Comparison of ENCODE assay signal across 1 cellular context in the genomic region with DNA sequence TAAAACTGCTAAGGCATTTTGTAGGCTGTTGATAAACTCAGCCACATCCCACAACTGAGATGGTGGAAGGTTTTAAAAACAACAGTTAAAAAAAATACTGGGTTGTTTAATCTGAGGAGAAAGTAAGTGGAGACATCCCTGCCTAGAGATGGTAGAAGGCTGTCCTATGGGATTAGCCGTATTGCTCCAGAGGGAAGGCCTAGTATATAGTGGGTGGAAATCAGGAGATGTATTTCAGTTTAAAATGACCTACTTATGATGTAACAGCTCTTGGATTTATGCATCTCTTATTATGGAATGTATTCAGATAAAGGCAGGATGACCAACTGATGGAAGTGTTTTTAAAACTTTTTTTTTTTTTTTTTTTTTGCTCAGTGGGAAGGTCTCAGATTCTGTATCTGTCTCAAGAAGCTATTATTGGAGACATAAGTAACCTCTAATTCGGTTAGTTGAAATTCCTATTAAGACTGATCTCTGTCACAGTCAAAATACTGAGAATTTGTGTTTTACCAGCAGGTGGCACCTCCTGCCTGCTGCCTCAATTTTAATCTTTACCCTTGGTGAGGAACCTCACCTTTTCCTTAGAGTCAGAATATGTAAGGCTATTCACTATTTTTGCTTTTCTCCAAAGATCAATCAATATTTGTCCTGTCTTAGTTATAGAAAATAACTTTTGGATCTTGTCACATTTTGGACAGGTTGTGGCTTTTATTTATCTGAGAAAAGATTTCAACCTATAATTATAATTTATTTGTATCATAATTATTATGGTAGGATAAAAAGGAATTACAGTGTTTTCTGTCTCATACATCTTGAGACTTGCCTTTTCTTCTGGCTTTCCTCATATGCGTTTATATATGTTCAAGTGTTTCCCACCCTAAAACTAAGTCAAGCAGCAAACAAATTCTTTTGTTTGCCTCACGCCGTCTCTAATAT.
TF ChIP-seq lines count a peak whose summit lies in the region.

No MANE protein-coding gene starts in this region.

TF ChIP-seq in H1, 55 proteins besides CTCF, POLR2A, EP300 and RAD21 (continued from another document):
- TF ChIP-seq, protein P1, sequence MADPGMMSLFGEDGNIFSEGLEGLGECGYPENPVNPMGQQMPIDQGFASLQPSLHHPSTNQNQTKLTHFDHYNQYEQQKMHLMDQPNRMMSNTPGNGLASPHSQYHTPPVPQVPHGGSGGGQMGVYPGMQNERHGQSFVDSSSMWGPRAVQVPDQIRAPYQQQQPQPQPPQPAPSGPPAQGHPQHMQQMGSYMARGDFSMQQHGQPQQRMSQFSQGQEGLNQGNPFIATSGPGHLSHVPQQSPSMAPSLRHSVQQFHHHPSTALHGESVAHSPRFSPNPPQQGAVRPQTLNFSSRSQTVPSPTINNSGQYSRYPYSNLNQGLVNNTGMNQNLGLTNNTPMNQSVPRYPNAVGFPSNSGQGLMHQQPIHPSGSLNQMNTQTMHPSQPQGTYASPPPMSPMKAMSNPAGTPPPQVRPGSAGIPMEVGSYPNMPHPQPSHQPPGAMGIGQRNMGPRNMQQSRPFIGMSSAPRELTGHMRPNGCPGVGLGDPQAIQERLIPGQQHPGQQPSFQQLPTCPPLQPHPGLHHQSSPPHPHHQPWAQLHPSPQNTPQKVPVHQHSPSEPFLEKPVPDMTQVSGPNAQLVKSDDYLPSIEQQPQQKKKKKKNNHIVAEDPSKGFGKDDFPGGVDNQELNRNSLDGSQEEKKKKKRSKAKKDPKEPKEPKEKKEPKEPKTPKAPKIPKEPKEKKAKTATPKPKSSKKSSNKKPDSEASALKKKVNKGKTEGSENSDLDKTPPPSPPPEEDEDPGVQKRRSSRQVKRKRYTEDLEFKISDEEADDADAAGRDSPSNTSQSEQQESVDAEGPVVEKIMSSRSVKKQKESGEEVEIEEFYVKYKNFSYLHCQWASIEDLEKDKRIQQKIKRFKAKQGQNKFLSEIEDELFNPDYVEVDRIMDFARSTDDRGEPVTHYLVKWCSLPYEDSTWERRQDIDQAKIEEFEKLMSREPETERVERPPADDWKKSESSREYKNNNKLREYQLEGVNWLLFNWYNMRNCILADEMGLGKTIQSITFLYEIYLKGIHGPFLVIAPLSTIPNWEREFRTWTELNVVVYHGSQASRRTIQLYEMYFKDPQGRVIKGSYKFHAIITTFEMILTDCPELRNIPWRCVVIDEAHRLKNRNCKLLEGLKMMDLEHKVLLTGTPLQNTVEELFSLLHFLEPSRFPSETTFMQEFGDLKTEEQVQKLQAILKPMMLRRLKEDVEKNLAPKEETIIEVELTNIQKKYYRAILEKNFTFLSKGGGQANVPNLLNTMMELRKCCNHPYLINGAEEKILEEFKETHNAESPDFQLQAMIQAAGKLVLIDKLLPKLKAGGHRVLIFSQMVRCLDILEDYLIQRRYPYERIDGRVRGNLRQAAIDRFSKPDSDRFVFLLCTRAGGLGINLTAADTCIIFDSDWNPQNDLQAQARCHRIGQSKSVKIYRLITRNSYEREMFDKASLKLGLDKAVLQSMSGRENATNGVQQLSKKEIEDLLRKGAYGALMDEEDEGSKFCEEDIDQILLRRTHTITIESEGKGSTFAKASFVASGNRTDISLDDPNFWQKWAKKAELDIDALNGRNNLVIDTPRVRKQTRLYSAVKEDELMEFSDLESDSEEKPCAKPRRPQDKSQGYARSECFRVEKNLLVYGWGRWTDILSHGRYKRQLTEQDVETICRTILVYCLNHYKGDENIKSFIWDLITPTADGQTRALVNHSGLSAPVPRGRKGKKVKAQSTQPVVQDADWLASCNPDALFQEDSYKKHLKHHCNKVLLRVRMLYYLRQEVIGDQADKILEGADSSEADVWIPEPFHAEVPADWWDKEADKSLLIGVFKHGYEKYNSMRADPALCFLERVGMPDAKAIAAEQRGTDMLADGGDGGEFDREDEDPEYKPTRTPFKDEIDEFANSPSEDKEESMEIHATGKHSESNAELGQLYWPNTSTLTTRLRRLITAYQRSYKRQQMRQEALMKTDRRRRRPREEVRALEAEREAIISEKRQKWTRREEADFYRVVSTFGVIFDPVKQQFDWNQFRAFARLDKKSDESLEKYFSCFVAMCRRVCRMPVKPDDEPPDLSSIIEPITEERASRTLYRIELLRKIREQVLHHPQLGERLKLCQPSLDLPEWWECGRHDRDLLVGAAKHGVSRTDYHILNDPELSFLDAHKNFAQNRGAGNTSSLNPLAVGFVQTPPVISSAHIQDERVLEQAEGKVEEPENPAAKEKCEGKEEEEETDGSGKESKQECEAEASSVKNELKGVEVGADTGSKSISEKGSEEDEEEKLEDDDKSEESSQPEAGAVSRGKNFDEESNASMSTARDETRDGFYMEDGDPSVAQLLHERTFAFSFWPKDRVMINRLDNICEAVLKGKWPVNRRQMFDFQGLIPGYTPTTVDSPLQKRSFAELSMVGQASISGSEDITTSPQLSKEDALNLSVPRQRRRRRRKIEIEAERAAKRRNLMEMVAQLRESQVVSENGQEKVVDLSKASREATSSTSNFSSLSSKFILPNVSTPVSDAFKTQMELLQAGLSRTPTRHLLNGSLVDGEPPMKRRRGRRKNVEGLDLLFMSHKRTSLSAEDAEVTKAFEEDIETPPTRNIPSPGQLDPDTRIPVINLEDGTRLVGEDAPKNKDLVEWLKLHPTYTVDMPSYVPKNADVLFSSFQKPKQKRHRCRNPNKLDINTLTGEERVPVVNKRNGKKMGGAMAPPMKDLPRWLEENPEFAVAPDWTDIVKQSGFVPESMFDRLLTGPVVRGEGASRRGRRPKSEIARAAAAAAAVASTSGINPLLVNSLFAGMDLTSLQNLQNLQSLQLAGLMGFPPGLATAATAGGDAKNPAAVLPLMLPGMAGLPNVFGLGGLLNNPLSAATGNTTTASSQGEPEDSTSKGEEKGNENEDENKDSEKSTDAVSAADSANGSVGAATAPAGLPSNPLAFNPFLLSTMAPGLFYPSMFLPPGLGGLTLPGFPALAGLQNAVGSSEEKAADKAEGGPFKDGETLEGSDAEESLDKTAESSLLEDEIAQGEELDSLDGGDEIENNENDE (IDR thresholded peaks at IDR 0.05; ENCODE audit: insufficient replicate concordance, low read length), result no peak
- TF ChIP-seq CBX5 (IDR thresholded peaks at IDR 0.05; ENCODE audit: low read depth, low read length) (no peak), BRCA1 (IDR thresholded peaks at IDR 0.05; ENCODE audit: low read depth, low read length) (no peak)
TF ChIP-seq in H1: peak in this region for 0.
